Comparison of ENCODE assay signal across 8 cellular contexts in genomic region chr2:174335605-174336402, GRCh38. TPM values are rescaled to one million over a fixed set of nuclear protein-coding genes. Genes with fewer than 3 reads are reported as not detected.
DNase-seq lines count a peak whose midpoint lies in the region; ATAC-seq and TF ChIP-seq lines count a peak whose summit lies in the region.

No MANE protein-coding gene starts in this region.

- H3K4me1 ChIP-seq in iPS-18a (ENCODE audit: control insufficient read depth, low read depth, low read length), result peaks cover 57% of the 10 kb centered on the region
- peaks cover 0 to 44% (median 38%) of the 10 kb centered on the region in 4 donors for H3K4me1 ChIP-seq in tibial artery
- H3K4me1 ChIP-seq in body of pancreas, result peaks cover 50% of the 10 kb centered on the region

- H3K27me3 Mint-ChIP-seq in Calu3 (ENCODE audit: unreplicated experiment), result peaks cover 100% of the 10 kb centered on the region

- H3K36me3 ChIP-seq in iPS-18a (ENCODE audit: control insufficient read depth, low read depth, low read length) (no peaks in the 10 kb centered on the region), tibial artery (no peaks in the 10 kb centered on the region), body of pancreas (replicated peaks in 1 of 2; ENCODE audit: insufficient read depth in 1 of 2, low read depth in 2 of 2) (no peaks in the 10 kb centered on the region)

- H3K27ac ChIP-seq in iPS-18a (ENCODE audit: low read length) (no peak overlapping the region), tibial artery (no peak overlapping the region), body of pancreas (no peak overlapping the region)

- intact Hi-C loops in Calu3 (cut with micrococcal nuclease; ENCODE audit: unreplicated experiment) (no loop called here), tibial artery (cut with DNase I; ENCODE audit: low total_unique reads) (loop anchor here (10.0 kb wide), 1 partner anchor 81 kb away; no protein-coding TSS in a partner anchor), body of pancreas (cut with DNase I) (no loop called here)

- H3K9me3 ChIP-seq in iPS-18a (ENCODE audit: control insufficient read depth, low read depth, low read length), result no peaks in the 10 kb centered on the region
- no peaks in the 10 kb centered on the region for H3K9me3 ChIP-seq in tibial artery
- no peaks in the 10 kb centered on the region for H3K9me3 ChIP-seq in body of pancreas

- peaks cover 39% of the 10 kb centered on the region for H3K4me1 Mint-ChIP-seq in Calu3 (ENCODE audit: low read depth, unreplicated experiment)

- H3K27ac Mint-ChIP-seq in Calu3 (ENCODE audit: unreplicated experiment), result no peak overlapping the region

- TF ChIP-seq CTCF in Calu3 (IDR thresholded peaks at IDR 0.05; ENCODE audit: unreplicated experiment), result no peak
- TF ChIP-seq CTCF in tibial artery (IDR thresholded peaks at IDR 0.05), result no peak
- TF ChIP-seq CTCF in body of pancreas (IDR thresholded peaks at IDR 0.05), result no peak

- no peak for TF ChIP-seq POLR2A in body of pancreas (IDR thresholded peaks at IDR 0.05)

- H3K4me3 Mint-ChIP-seq in Calu3 (ENCODE audit: low read depth, unreplicated experiment), result peak overlapping the region; percentile 77

- H3K36me3 Mint-ChIP-seq in Calu3 (ENCODE audit: insufficient read depth, unreplicated experiment), result peaks cover 10% of the 10 kb centered on the region

- CTCF ChIA-PET in Calu3 (lab: Charles Lee), result no interaction called here
- CTCF ChIA-PET in HEK293T (lab: Yijun Ruan, JAX), result no interaction called here

- WGBS in body of pancreas, 2 donors, result 6 to 14% methylated on average over 47 to 79 of the region's 79 CpGs

- no TSS peak for BruUV-seq in Calu3 (replicated peaks; lab: Mats Ljungman, UMichigan)

- POLR2A ChIA-PET in HEK293T (lab: Yijun Ruan, JAX), result interaction anchor here (0.7 to 2.0 kb wide), 2 partner anchors 87 to 218 kb away, joined by 3 to 13 read pairs; partner anchors contain the start of gene OLA1

- H3K27me3 ChIP-seq in iPS-18a (ENCODE audit: control insufficient read depth, insufficient read depth, low read length), result peaks cover 99% of the 10 kb centered on the region
- peaks cover 12 to 99% of the 10 kb centered on the region in 2 donors for H3K27me3 ChIP-seq in tibial artery
- H3K27me3 ChIP-seq in body of pancreas, result peaks cover 7 to 91% of the 10 kb centered on the region in 2 donors

- ATAC-seq in body of pancreas (no peak), GM21737 (IDR thresholded peaks at IDR 0.05; ENCODE audit: unreplicated experiment) (no peak)

- H3K9me3 Mint-ChIP-seq in Calu3 (ENCODE audit: low read depth, unreplicated experiment), result no peaks in the 10 kb centered on the region

- no peak overlapping the region for H3K9ac ChIP-seq in iPS-18a (ENCODE audit: low read length)

- H3K4me3 ChIP-seq in iPS-18a (ENCODE audit: low read length) (peak overlapping the region; percentile 48), tibial artery (peak overlapping the region; percentile 11 to 38), body of pancreas (no peak overlapping the region)

- DNase-seq in Calu3 (no peak), HEK293T (ENCODE audit: extremely low spot score) (peak; percentile 26), tibial artery (no peak), body of pancreas (no peak), GDM1 (lab: John Stamatoyannopoulos, UW) (no peak)
- peak; percentile 25 for DNase-seq in activated CD8-positive, alpha-beta memory T cell treated with anti-CD3 and anti-CD28 coated beads, Interleukin-2, amount 50 U/mL, for 4 hours

TF ChIP-seq in HEK293T, 16 proteins besides CTCF, POLR2A, EP300 and RAD21:
- no peak for TF ChIP-seq LEF1 (IDR thresholded peaks at IDR 0.05; ENCODE audit: borderline replicate concordance)
- TF ChIP-seq CTBP1 (IDR thresholded peaks at IDR 0.05; ENCODE audit: borderline replicate concordance), result no peak
- TF ChIP-seq SUZ12 (IDR thresholded peaks at IDR 0.05), result no peak
- TF ChIP-seq PKNOX1 (IDR thresholded peaks at IDR 0.05), result peak; percentile 83
- TF ChIP-seq SP1 (IDR thresholded peaks at IDR 0.05), result no peak
- no peak for TF ChIP-seq FOXM1 (IDR thresholded peaks at IDR 0.05; ENCODE audit: borderline replicate concordance)
- no peak for TF ChIP-seq HDGF (IDR thresholded peaks at IDR 0.05; ENCODE audit: borderline replicate concordance)
- no peak for TF ChIP-seq FOXA1 (IDR thresholded peaks at IDR 0.05)
- no peak for TF ChIP-seq ZNF384 (IDR thresholded peaks at IDR 0.05)

RNA-seq across cellular contexts. Expression of gene SP9, which starts 1.1 kb away (rescaled TPM):
- not detected in 2 replicates for total RNA-seq in Calu3 (2022)
- not detected for total RNA-seq in body of pancreas

RNA-seq across cellular contexts. Expression of gene SCRN3, which starts 59.7 kb away (rescaled TPM):
- total RNA-seq in Calu3 (2022) (25.6 and 31.5 TPM in 2 replicates), body of pancreas (10 to 100 TPM; 18.7 to 19.8 TPM)

Comparison
In these comparisons a context has a peak if more than half of its experiments do, and no peak if none do; other contexts are left out.
1. DNase-seq: peak in HEK293T (single experiment) and activated CD8-positive, alpha-beta memory T cell treated with anti-CD3 and anti-CD28 coated beads, Interleukin-2, amount 50 U/mL, for 4 hours (single experiment); none in Calu3 (single experiment), tibial artery (0 of 2), body of pancreas (0 of 4) and GDM1 (single experiment).
2. H3K4me3 ChIP-seq: peak in iPS-18a (single experiment) and tibial artery (2 of 2); none in body of pancreas (0 of 2).